1 cellular context compared by ENCODE assay signal in the genomic region with DNA sequence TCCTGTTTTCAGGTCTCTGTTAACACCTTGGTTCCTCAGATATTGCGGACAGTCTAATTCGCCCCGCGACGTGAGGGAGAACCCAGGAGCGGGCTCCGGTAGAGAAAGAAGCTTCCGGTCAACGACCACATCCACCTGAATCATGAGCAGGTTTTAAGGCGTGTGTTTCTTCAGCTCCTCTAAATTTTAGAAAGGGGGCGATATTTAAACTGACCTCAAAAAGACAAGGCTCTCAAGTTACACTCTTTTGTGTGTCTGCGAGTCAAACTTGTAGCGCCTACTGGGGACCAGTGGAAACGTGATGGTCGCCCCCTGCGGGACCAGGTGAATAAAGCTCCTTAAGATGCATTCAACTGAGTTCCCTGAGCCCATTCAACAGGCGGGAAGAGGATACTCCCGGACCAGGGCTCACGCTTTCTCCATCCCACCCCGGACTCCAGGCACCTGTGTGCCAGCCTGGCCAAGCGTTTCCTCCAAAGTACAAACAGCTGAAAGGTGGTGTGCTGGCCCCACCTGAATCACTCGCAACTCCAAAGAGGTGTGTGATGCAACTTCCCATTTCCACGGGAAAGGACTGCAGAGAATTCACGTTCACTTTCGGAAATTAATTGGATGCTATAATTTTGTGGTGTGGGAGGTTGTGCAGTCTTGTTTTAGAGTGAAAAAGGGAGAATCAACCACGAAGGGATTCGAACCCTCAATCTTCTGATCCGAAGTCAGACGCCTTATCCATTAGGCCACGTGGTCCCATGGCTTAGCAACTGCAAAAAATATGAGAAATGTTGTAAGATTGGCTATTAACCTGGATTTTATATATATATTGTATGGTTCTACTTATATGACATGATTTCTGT.
TF ChIP-seq lines count a peak whose summit lies in the region.

No MANE protein-coding gene starts in this region.

TF ChIP-seq in K562, 482 proteins besides CTCF, POLR2A, EP300 and RAD21 (continued from another document and continues in another):
- TF ChIP-seq VEZF1 (CRISPR knock-in tag; IDR thresholded peaks at IDR 0.05) (peak; percentile 64), PHF20 (IDR thresholded peaks at IDR 0.05; ENCODE audit: partially characterized antibody) (no peak), MTA2 (IDR thresholded peaks at IDR 0.05; ENCODE audit: low read depth) (no peak), ZNF561 (CRISPR knock-in tag; conservative IDR thresholded peaks at IDR 0.05) (no peak), ATF3 (IDR thresholded peaks at IDR 0.05) (peak; percentile 94), ATF3 (CRISPR knock-in tag; conservative IDR thresholded peaks at IDR 0.05) (peak; percentile 97), ZNF668 (CRISPR knock-in tag; IDR thresholded peaks at IDR 0.05) (no peak), SRSF3 (IDR thresholded peaks at IDR 0.05; ENCODE audit: insufficient read depth, low read length) (no peak), U2AF1 (optimal IDR thresholded peaks at IDR 0.05; ENCODE audit: low read depth, low read length) (no peak), SMARCB1 (IDR thresholded peaks at IDR 0.05; ENCODE audit: insufficient read length, low read depth) (no peak), ZNF316 (IDR thresholded peaks at IDR 0.05) (no peak), SMAD2 (IDR thresholded peaks at IDR 0.05; ENCODE audit: low read depth, low read length) (no peak), NCOA1 (IDR thresholded peaks at IDR 0.05; ENCODE audit: low read depth) (no peak; the same call in 1 of the 2 replicates), POLR2G (IDR thresholded peaks at IDR 0.05; ENCODE audit: low read depth, low read length) (no peak), XRCC5 (IDR thresholded peaks at IDR 0.05; ENCODE audit: low read depth, low read length) (peak; percentile 96), ZNF584 (CRISPR knock-in tag; IDR thresholded peaks at IDR 0.05; ENCODE audit: low read depth) (no peak; the same call in 1 of the 2 replicates), MED1 (CRISPR knock-in tag; IDR thresholded peaks at IDR 0.05; ENCODE audit: borderline replicate concordance) (no peak), THRAP3 (IDR thresholded peaks at IDR 0.05; ENCODE audit: borderline replicate concordance) (peak; percentile 92; the same call in 1 of the 2 replicates), GABPB2 (CRISPR knock-in tag; conservative IDR thresholded peaks at IDR 0.05) (no peak), NCOA4 (IDR thresholded peaks at IDR 0.05; ENCODE audit: partially characterized antibody) (no peak), ZFP30 (CRISPR knock-in tag; IDR thresholded peaks at IDR 0.05; ENCODE audit: borderline replicate concordance) (no peak), TRIM28 (IDR thresholded peaks at IDR 0.05) (peak; percentile 77; the same call in 1 of the 2 replicates), CREBBP (IDR thresholded peaks at IDR 0.05; ENCODE audit: low read depth, low read length) (no peak), PHTF2 (CRISPR knock-in tag; IDR thresholded peaks at IDR 0.05) (no peak), DACH1 (IDR thresholded peaks at IDR 0.05; ENCODE audit: partially characterized antibody) (peak; percentile 91), POLR3G (IDR thresholded peaks at IDR 0.05; ENCODE audit: extremely low read depth, insufficient read length, insufficient replicate concordance) (peak; percentile 29), ZNF347 (CRISPR knock-in tag; IDR thresholded peaks at IDR 0.05; ENCODE audit: low read depth) (no peak), GATAD2A (IDR thresholded peaks at IDR 0.05) (peak; percentile 68; the same call in 1 of the 2 replicates), ETV5 (CRISPR knock-in tag; IDR thresholded peaks at IDR 0.05; ENCODE audit: low read depth) (peak; percentile 91), DDX20 (tag; IDR thresholded peaks at IDR 0.05; ENCODE audit: low read depth) (no peak), IRF9 (tag; IDR thresholded peaks at IDR 0.05) (peak; percentile 65), GTF2E2 (tag; IDR thresholded peaks at IDR 0.05) (peak; percentile 87; the same call in 1 of the 2 replicates), MCM3 (IDR thresholded peaks at IDR 0.05) (no peak), IFI16 (CRISPR knock-in tag; IDR thresholded peaks at IDR 0.05) (no peak), BCOR (IDR thresholded peaks at IDR 0.05) (peak; percentile 89), JUN (IDR thresholded peaks at IDR 0.05; ENCODE audit: borderline replicate concordance, low read depth, low read length) (0 out of 2 replicates have a peak, but pooled peaks have one; percentile 36), JUN (CRISPR knock-in tag; IDR thresholded peaks at IDR 0.05; ENCODE audit: borderline replicate concordance) (peak; percentile 75; the same call in 1 of the 2 replicates), ZZZ3 (IDR thresholded peaks at IDR 0.05) (no peak; the same call in 1 of the 2 replicates), PHF21A (IDR thresholded peaks at IDR 0.05; ENCODE audit: borderline replicate concordance, low read depth) (no peak; the same call in 1 of the 2 replicates)
- TF ChIP-seq, protein P1, sequence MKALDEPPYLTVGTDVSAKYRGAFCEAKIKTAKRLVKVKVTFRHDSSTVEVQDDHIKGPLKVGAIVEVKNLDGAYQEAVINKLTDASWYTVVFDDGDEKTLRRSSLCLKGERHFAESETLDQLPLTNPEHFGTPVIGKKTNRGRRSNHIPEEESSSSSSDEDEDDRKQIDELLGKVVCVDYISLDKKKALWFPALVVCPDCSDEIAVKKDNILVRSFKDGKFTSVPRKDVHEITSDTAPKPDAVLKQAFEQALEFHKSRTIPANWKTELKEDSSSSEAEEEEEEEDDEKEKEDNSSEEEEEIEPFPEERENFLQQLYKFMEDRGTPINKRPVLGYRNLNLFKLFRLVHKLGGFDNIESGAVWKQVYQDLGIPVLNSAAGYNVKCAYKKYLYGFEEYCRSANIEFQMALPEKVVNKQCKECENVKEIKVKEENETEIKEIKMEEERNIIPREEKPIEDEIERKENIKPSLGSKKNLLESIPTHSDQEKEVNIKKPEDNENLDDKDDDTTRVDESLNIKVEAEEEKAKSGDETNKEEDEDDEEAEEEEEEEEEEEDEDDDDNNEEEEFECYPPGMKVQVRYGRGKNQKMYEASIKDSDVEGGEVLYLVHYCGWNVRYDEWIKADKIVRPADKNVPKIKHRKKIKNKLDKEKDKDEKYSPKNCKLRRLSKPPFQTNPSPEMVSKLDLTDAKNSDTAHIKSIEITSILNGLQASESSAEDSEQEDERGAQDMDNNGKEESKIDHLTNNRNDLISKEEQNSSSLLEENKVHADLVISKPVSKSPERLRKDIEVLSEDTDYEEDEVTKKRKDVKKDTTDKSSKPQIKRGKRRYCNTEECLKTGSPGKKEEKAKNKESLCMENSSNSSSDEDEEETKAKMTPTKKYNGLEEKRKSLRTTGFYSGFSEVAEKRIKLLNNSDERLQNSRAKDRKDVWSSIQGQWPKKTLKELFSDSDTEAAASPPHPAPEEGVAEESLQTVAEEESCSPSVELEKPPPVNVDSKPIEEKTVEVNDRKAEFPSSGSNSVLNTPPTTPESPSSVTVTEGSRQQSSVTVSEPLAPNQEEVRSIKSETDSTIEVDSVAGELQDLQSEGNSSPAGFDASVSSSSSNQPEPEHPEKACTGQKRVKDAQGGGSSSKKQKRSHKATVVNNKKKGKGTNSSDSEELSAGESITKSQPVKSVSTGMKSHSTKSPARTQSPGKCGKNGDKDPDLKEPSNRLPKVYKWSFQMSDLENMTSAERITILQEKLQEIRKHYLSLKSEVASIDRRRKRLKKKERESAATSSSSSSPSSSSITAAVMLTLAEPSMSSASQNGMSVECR (CRISPR knock-in tag; IDR thresholded peaks at IDR 0.05), result peak; percentile 79
- TF ChIP-seq, protein P2, sequence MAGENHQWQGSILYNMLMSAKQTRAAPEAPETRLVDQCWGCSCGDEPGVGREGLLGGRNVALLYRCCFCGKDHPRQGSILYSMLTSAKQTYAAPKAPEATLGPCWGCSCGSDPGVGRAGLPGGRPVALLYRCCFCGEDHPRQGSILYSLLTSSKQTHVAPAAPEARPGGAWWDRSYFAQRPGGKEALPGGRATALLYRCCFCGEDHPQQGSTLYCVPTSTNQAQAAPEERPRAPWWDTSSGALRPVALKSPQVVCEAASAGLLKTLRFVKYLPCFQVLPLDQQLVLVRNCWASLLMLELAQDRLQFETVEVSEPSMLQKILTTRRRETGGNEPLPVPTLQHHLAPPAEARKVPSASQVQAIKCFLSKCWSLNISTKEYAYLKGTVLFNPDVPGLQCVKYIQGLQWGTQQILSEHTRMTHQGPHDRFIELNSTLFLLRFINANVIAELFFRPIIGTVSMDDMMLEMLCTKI (IDR thresholded peaks at IDR 0.05; ENCODE audit: partially characterized antibody), result no peak
- TF ChIP-seq, protein P3, sequence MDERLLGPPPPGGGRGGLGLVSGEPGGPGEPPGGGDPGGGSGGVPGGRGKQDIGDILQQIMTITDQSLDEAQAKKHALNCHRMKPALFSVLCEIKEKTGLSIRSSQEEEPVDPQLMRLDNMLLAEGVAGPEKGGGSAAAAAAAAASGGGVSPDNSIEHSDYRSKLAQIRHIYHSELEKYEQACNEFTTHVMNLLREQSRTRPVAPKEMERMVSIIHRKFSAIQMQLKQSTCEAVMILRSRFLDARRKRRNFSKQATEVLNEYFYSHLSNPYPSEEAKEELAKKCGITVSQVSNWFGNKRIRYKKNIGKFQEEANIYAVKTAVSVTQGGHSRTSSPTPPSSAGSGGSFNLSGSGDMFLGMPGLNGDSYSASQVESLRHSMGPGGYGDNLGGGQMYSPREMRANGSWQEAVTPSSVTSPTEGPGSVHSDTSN (CRISPR knock-in tag; IDR thresholded peaks at IDR 0.05; ENCODE audit: low read depth), result no peak
- TF ChIP-seq, protein P3 (tag; conservative IDR thresholded peaks at IDR 0.05; ENCODE audit: low read depth), result 0 out of 2 replicates have a peak, but pooled peaks have one; percentile 10
- TF ChIP-seq, protein P4, sequence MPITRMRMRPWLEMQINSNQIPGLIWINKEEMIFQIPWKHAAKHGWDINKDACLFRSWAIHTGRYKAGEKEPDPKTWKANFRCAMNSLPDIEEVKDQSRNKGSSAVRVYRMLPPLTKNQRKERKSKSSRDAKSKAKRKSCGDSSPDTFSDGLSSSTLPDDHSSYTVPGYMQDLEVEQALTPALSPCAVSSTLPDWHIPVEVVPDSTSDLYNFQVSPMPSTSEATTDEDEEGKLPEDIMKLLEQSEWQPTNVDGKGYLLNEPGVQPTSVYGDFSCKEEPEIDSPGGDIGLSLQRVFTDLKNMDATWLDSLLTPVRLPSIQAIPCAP (CRISPR knock-in tag; IDR thresholded peaks at IDR 0.05; ENCODE audit: borderline replicate concordance), result no peak
- TF ChIP-seq, protein P5, sequence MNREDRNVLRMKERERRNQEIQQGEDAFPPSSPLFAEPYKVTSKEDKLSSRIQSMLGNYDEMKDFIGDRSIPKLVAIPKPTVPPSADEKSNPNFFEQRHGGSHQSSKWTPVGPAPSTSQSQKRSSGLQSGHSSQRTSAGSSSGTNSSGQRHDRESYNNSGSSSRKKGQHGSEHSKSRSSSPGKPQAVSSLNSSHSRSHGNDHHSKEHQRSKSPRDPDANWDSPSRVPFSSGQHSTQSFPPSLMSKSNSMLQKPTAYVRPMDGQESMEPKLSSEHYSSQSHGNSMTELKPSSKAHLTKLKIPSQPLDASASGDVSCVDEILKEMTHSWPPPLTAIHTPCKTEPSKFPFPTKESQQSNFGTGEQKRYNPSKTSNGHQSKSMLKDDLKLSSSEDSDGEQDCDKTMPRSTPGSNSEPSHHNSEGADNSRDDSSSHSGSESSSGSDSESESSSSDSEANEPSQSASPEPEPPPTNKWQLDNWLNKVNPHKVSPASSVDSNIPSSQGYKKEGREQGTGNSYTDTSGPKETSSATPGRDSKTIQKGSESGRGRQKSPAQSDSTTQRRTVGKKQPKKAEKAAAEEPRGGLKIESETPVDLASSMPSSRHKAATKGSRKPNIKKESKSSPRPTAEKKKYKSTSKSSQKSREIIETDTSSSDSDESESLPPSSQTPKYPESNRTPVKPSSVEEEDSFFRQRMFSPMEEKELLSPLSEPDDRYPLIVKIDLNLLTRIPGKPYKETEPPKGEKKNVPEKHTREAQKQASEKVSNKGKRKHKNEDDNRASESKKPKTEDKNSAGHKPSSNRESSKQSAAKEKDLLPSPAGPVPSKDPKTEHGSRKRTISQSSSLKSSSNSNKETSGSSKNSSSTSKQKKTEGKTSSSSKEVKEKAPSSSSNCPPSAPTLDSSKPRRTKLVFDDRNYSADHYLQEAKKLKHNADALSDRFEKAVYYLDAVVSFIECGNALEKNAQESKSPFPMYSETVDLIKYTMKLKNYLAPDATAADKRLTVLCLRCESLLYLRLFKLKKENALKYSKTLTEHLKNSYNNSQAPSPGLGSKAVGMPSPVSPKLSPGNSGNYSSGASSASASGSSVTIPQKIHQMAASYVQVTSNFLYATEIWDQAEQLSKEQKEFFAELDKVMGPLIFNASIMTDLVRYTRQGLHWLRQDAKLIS (CRISPR knock-in tag; IDR thresholded peaks at IDR 0.05), result peak; percentile 86; the same call in 1 of the 2 replicates
